18 cellular contexts compared by ENCODE assay signal in the genomic region with DNA sequence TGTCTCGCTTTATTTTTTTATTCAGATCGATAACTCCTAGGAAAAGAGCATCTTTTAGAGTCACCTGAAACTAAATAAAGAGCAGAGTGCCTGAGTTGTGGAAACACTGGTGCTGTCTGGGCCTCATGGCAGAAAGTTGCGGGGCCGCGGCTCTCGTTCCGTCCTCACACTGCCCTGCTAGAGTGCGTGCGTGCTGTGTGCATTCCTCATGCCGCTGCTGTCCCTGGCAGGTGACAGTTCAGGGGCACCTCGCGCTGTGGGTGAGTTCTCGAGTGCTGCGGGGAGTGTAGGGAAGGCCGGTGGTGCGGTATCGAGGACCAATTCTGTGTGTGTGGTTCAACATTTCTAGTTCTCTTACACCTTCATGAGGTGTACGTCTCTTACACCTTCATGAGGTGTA.
"Had no signal": no experiment of that assay in that cellular context is flagged by ENCODE, and none has a peak within 500 bp of the region (broad histone marks: within the 10 kb centered on the region; RNA-seq: fewer than 3 reads in every experiment).

No MANE protein-coding gene starts in this region.

- H3K27me3 Mint-ChIP-seq: naive thymus-derived CD4-positive, alpha-beta T cell had no signal

- H3K27me3 ChIP-seq: colonic mucosa, foreskin keratinocyte, heart left ventricle, right atrium auricular region had no signal

- H3K4me3 ChIP-seq: colonic mucosa, heart left ventricle, right atrium auricular region had no signal

- H3K4me1 ChIP-seq: colonic mucosa, foreskin keratinocyte, right atrium auricular region had no signal

- H3K9me3 ChIP-seq: colonic mucosa, heart left ventricle, right atrium auricular region had no signal

- H3K27ac ChIP-seq: colonic mucosa, foreskin keratinocyte, heart left ventricle, right atrium auricular region had no signal

- DNase-seq: colonic mucosa; effector CD4-positive, alpha-beta T cell; endodermal cell; erythroblast; foreskin keratinocyte; heart left ventricle; hippocampal formation; left colon; left ventricle myocardium superior; naive thymus-derived CD4-positive, alpha-beta T cell; nephron progenitor cell; posterior cingulate gyrus; small intestine; stimulated activated CD4-positive, alpha-beta T cell treated with anti-CD3 and anti-CD28 coated beads, Interleukin-12 subunit alpha, Interleukin-12 subunit beta, amount 100 ng/mL, for 4 hours; stimulated activated naive CD4-positive, alpha-beta T cell treated with Interleukin-2 at 50 U/mL for 16 hours; trophoblast cell had no signal

- ATAC-seq: foreskin keratinocyte; heart left ventricle; left colon; left ventricle myocardium superior; naive thymus-derived CD4-positive, alpha-beta T cell had no signal

- FAIRE-seq: endothelial cell of umbilical vein, small intestine had no signal

- H3K27ac Mint-ChIP-seq: endodermal cell had no signal

- H3K4me3 Mint-ChIP-seq: endodermal cell; naive thymus-derived CD4-positive, alpha-beta T cell; nephron progenitor cell had no signal

- H3K36me3 ChIP-seq: colonic mucosa, right atrium auricular region had no signal

- H3K9me3 Mint-ChIP-seq: endodermal cell; naive thymus-derived CD4-positive, alpha-beta T cell; nephron progenitor cell had no signal
